In the genomic region with DNA sequence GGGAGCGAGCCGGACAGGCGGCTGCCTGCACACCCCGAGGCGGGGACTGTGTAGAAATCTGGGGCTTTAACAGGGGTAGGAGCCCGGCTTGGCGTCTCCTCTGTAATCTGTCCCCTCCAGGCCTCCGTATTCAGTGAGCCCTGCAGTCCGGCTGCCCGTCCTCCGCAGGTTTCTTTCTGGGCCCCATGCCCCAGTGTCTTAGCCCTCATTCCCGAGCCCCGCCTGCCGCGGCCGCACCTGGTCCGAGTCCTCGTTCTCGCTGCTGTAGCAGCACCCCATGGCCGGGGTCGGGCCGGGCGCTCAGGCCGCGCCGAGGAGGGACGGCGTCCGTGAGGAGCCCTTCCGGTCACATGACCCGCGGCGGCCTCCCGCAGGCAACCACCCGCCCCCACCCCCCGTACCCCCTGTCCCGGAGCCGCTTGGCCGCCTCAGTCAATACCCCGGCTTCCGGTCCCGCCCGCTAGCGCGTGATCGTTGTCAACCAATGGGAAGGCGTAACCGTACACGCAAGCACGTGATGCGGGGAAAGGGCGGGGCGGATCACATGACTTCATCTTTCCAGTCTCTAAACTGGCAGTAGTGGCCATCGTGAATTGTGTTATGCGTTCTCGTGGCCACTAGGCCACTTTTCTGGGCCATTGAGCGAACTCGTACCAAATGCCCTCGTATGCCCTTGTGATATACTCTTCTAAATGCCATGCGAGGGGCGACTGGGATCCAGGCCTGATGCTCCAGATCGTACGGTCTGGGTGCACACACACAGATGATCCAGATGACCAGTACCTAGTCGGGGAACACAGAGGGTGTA, we compare ENCODE assay signal across 8 cellular contexts. TPM values are rescaled to one million over a fixed set of nuclear protein-coding genes. Genes with fewer than 3 reads are reported as not detected.
DNase-seq lines count a peak whose midpoint lies in the region; TF ChIP-seq lines count a peak whose summit lies in the region.

A gene (minus strand): TSS at position 352 of the 808 bp plus-strand sequence. CDS start 73 bp downstream, at position 279.

- no peak for TF ChIP-seq RAD21 in neural cell (conservative IDR thresholded peaks at IDR 0.05)

- H2BK120ac ChIP-seq in H9 (ENCODE audit: low read depth, low read length, poor library complexity, severe bottlenecking) = no peak within 1 kb of the TSS

- no peak within 1 kb of the TSS for H3K23ac ChIP-seq in H9 (ENCODE audit: insufficient read length, low read depth, low read length)

- no peak within 1 kb of the TSS for H2BK5ac ChIP-seq in H9 (ENCODE audit: insufficient read length, low read length)

- H3K56ac ChIP-seq in H9 (ENCODE audit: insufficient read length, low read depth, low read length) = no peak within 1 kb of the TSS

- H3K9me2 ChIP-seq in MM.1S (replicated peaks; ENCODE audit: insufficient read depth, low read length) (no peaks in the 10 kb centered on the region), neural cell (ENCODE audit: insufficient read depth, low read length) (no peaks in the 10 kb centered on the region)

- no peak within 1 kb of the TSS for H3T11ph ChIP-seq in H9 (ENCODE audit: low read length)

- H3K27ac ChIP-seq in H9 (ENCODE audit: insufficient read length, low read depth, low read length) (peak within 1 kb of the TSS; percentile 34), MM.1S (ENCODE audit: low read length) (peak within 1 kb of the TSS; percentile 85), neural cell (ENCODE audit: low read length) (peak within 1 kb of the TSS; percentile 90), stomach (peak within 1 kb of the TSS; percentile 93 to 97 (median 96))

- peak within 1 kb of the TSS; percentile 93 for H3K4me3 Mint-ChIP-seq in H9

- H2AK5ac ChIP-seq in H9 (ENCODE audit: insufficient read length, low read length) = no peak within 1 kb of the TSS

- no peak within 1 kb of the TSS for H2BK15ac ChIP-seq in H9 (ENCODE audit: low read depth, low read length)

- H3K4ac ChIP-seq in H9 (ENCODE audit: low read depth, low read length) = peak within 1 kb of the TSS; percentile 21; the same call in 1 of the 2 replicates

- peak within 1 kb of the TSS; percentile 4 for H4K5ac ChIP-seq in H9 (ENCODE audit: insufficient read length, low read depth, low read length)

- H3K4me3 ChIP-seq in MM.1S (ENCODE audit: low read length) = peak within 1 kb of the TSS; percentile 86
- H3K4me3 ChIP-seq in neural cell (ENCODE audit: low read length) = peak within 1 kb of the TSS; percentile 73
- H3K4me3 ChIP-seq in stomach = peak within 1 kb of the TSS; percentile 66 to 98 (median 82)

- H3K27me3 Mint-ChIP-seq in H9 (ENCODE audit: low read depth) = no peaks in the 10 kb centered on the region

- H3K27me3 ChIP-seq in H9 (ENCODE audit: insufficient read depth, low read length) (no peaks in the 10 kb centered on the region), MM.1S (replicated peaks; ENCODE audit: insufficient read depth, low read length) (no peaks in the 10 kb centered on the region), neural cell (ENCODE audit: insufficient read depth, low read depth, low read length) (no peaks in the 10 kb centered on the region), stomach (no peaks in the 10 kb centered on the region)

- no peaks in the 10 kb centered on the region for H3K9me3 Mint-ChIP-seq in H9

- intact Hi-C loops in stomach (cut with DNase I; ENCODE audit: low total_unique reads) = no loop called here

- peak within 1 kb of the TSS; percentile 80; the same call in 1 of the 2 replicates for H3K14ac ChIP-seq in H9 (ENCODE audit: insufficient read depth, low read length)

- no peak within 1 kb of the TSS for H4K8ac ChIP-seq in H9 (replicated peaks; ENCODE audit: insufficient read length, low read depth, low read length)

- no peak within 1 kb of the TSS for H2BK12ac ChIP-seq in H9 (ENCODE audit: insufficient read length, low read depth, low read length)

- peaks cover 2% of the 10 kb centered on the region for H4K20me1 ChIP-seq in H9 (ENCODE audit: control insufficient read depth, insufficient read depth, insufficient read length)
- no peaks in the 10 kb centered on the region for H4K20me1 ChIP-seq in MM.1S (ENCODE audit: insufficient read depth, low read length)
- H4K20me1 ChIP-seq in neural cell (ENCODE audit: insufficient read depth) = no peaks in the 10 kb centered on the region

- H3K23me2 ChIP-seq in H9 (ENCODE audit: insufficient read length, low read depth, low read length, poor library complexity, severe bottlenecking) = peaks cover 7% of the 10 kb centered on the region

- peak; percentile 63 for TF ChIP-seq CTCF in H9 (conservative IDR thresholded peaks at IDR 0.05)
- TF ChIP-seq CTCF in MM.1S (IDR thresholded peaks at IDR 0.05; ENCODE audit: low read length) = peak; percentile 47
- TF ChIP-seq CTCF in neural cell (IDR thresholded peaks at IDR 0.05; ENCODE audit: poor library complexity, severe bottlenecking) = peak; percentile 66
- TF ChIP-seq CTCF in stomach (IDR thresholded peaks at IDR 0.05) = peak in 5 of 7 experiments; percentile 28 to 67 (median 49)

- peak within 1 kb of the TSS; percentile 78 for H3K4me2 ChIP-seq in H9 (ENCODE audit: insufficient read depth, insufficient read length, low read length)
- peak within 1 kb of the TSS; percentile 74 for H3K4me2 ChIP-seq in MM.1S (ENCODE audit: low read depth, low read length)
- H3K4me2 ChIP-seq in neural cell (ENCODE audit: low read length) = peak within 1 kb of the TSS; percentile 71

- DNase-seq in H9 = peak; percentile 99
- peak; percentile 99 for DNase-seq in MM.1S
- peak; percentile 72 for DNase-seq in SIG-M5 (lab: John Stamatoyannopoulos, UW)
- peak; percentile 89 for DNase-seq in activated gamma-delta T cell (lab: John Stamatoyannopoulos, UW)
- peak; percentile 99 for DNase-seq in fibroblast of the conjunctiva (ENCODE audit: low read depth)
- peak; percentile 100 for DNase-seq in stomach

- H3K27ac Mint-ChIP-seq in H9 = peak within 1 kb of the TSS; percentile 93 to 99 (median 98)

- peak in 1 of 4 donors; percentile 13 for TF ChIP-seq POLR2A in stomach (IDR thresholded peaks at IDR 0.05)

- no peak within 1 kb of the TSS for H2BK20ac ChIP-seq in H9 (ENCODE audit: low read depth, low read length, poor library complexity, severe bottlenecking)

- H3K4me1 Mint-ChIP-seq in H9 = peaks cover 24 to 30% of the 10 kb centered on the region in 2 experiments

- WGBS in H9 (ENCODE audit: extremely low coverage, insufficient read length, low lambda C conversion rate) = no CpG with 5 or more reads among the region's 64 CpGs
- WGBS in stomach, 5 donors = 2 to 4% (median 2%) methylated on average over 37 to 64 of the region's 64 CpGs

- peaks cover 3% of the 10 kb centered on the region for H3K79me1 ChIP-seq in H9 (ENCODE audit: insufficient read depth, low read depth, low read length, poor library complexity, severe bottlenecking)

- H3F3A ChIP-seq in MM.1S (ENCODE audit: insufficient read depth, low read length) = peaks cover 3% of the 10 kb centered on the region; the same call in 1 of the 2 replicates
- H3F3A ChIP-seq in neural cell (ENCODE audit: insufficient read depth, low read length, poor library complexity, severe bottlenecking) = no peaks in the 10 kb centered on the region

- peaks cover 9 to 46% (median 27%) of the 10 kb centered on the region in 3 experiments for H3K36me3 Mint-ChIP-seq in H9 (ENCODE audit: insufficient read depth in 1 of 3, low read depth in 3 of 3)

- H3K36me3 ChIP-seq in ES-I3 (ENCODE audit: insufficient read depth, low read length) (no peaks in the 10 kb centered on the region; the same call in 1 of the 2 replicates), MM.1S (replicated peaks; ENCODE audit: insufficient read depth, low read length) (no peaks in the 10 kb centered on the region), neural cell (ENCODE audit: insufficient read depth, low read length) (no peaks in the 10 kb centered on the region), stomach (peaks cover 12 to 39% (median 28%) of the 10 kb centered on the region in 4 donors)

- no peak within 1 kb of the TSS for H4K91ac ChIP-seq in H9 (ENCODE audit: insufficient read length, low read depth, low read length)

- no peaks in the 10 kb centered on the region for H3K9me3 ChIP-seq in ES-I3 (ENCODE audit: control insufficient read depth, insufficient read depth, low read length)
- H3K9me3 ChIP-seq in H9 (ENCODE audit: control insufficient read depth, low read depth, low read length) = no peaks in the 10 kb centered on the region
- no peaks in the 10 kb centered on the region for H3K9me3 ChIP-seq in MM.1S (replicated peaks; ENCODE audit: insufficient read depth, low read length)
- no peaks in the 10 kb centered on the region for H3K9me3 ChIP-seq in neural cell (ENCODE audit: low read length)
- H3K9me3 ChIP-seq in stomach = no peaks in the 10 kb centered on the region

- H3K79me2 ChIP-seq in H9 (ENCODE audit: insufficient read depth, low read length) = peaks cover 14% of the 10 kb centered on the region; the same call in 1 of the 2 replicates
- peaks cover 38% of the 10 kb centered on the region for H3K79me2 ChIP-seq in MM.1S (ENCODE audit: low read length)
- peaks cover 20% of the 10 kb centered on the region for H3K79me2 ChIP-seq in neural cell (replicated peaks; ENCODE audit: insufficient read depth, low read length)

- H2AFZ ChIP-seq in H9 (ENCODE audit: low read length) (no peak within 1 kb of the TSS), MM.1S (ENCODE audit: low read length) (peak within 1 kb of the TSS; percentile 82), neural cell (ENCODE audit: low read depth, low read length) (peak within 1 kb of the TSS; percentile 95)

- H3K4me1 ChIP-seq in ES-I3 (ENCODE audit: insufficient read depth, low read length) (0 out of 2 replicates have a peak, but pooled peaks cover 4% of the 10 kb centered on the region), H9 (ENCODE audit: insufficient read depth, low read length) (no peaks in the 10 kb centered on the region; the same call in 1 of the 2 replicates), MM.1S (ENCODE audit: low read length) (peaks cover 12% of the 10 kb centered on the region), stomach (peaks cover 22 to 51% (median 45%) of the 10 kb centered on the region in 4 donors)

- peak within 1 kb of the TSS; percentile 92 for H3K9ac ChIP-seq in ES-I3 (ENCODE audit: low read depth, low read length)
- peak within 1 kb of the TSS; percentile 97 for H3K9ac ChIP-seq in H9 (ENCODE audit: extremely low read depth, insufficient read length, low read length)
- peak within 1 kb of the TSS; percentile 91 for H3K9ac ChIP-seq in MM.1S (ENCODE audit: low read length)
- H3K9ac ChIP-seq in neural cell (ENCODE audit: low read length) = peak within 1 kb of the TSS; percentile 90

- TF ChIP-seq EP300 in neural cell (conservative IDR thresholded peaks at IDR 0.05; ENCODE audit: poor library complexity, severe bottlenecking) = no peak
- TF ChIP-seq EP300 in stomach (IDR thresholded peaks at IDR 0.05) = no peak

- peak within 1 kb of the TSS; percentile 75 for H3K18ac ChIP-seq in H9 (ENCODE audit: insufficient read length, low read depth, low read length)

TF ChIP-seq in neural cell, 6 proteins besides CTCF, POLR2A, EP300 and RAD21 (continues in another document):
- TF ChIP-seq EZH2 (IDR thresholded peaks at IDR 0.05; ENCODE audit: borderline replicate concordance, insufficient read depth, low read length, poor library complexity, severe bottlenecking) = no peak
- peak; percentile 69 for TF ChIP-seq MXI1 (conservative IDR thresholded peaks at IDR 0.05; ENCODE audit: poor library complexity, severe bottlenecking)

RNA-seq across cellular contexts. Expression of the gene that starts here (rescaled TPM):
- total RNA-seq in H9 (2021) (96.2 and 96.3 TPM in 2 replicates), stomach (100 to 1,000 TPM in 2 of 5 donors, 10 to 100 TPM in 2, 1 to 10 TPM in 1; 3.5 to 121 (median 88.4) TPM)
- polyA plus RNA-seq in neural cell (100 and 108 TPM in 2 replicates), stomach (100 to 1,000 TPM in 2 of 3 donors, 10 to 100 TPM in 1; 88.6 to 159 (median 153) TPM)
- 49.3 and 57.2 TPM in 2 replicates for polyA minus RNA-seq in neural cell

Comparison
In these comparisons a context has a peak if more than half of its experiments do, and no peak if none do; other contexts are left out.
1. Peak in every context shown above with its lines: DNase-seq, H3K4me3 ChIP-seq and H3K27ac ChIP-seq.
2. H3K27ac ChIP-seq: peak in every context shown above with its lines; median percentile 96 in stomach; 90 in neural cell; 85 in MM.1S; 34 in H9.